ENCODE assay signal across 1 cellular context in the genomic region with DNA sequence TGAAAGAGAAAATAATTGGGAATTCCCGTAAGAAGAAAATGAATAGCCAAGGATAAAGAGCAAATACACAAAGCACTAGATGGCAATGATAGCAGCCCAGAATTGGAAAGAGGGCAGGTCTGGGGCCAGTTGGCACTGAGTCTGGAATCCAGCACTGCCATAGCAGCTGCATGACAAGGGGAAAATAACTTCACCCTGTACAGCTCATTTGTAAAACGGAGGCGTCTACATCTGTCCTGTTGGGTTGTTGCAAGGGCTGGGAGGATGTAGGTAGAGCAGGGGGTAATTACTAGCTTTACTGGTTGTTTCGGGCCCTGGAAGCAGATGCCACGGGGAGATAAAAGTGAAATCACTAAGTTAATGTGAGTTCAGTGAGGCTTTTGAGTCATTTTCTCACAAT.
TF ChIP-seq lines count a peak whose summit lies in the region.

No MANE protein-coding gene starts in this region.

TF ChIP-seq in IMR-90, 13 proteins besides CTCF, POLR2A, EP300 and RAD21 (continued from another document):
- TF ChIP-seq MAZ (IDR thresholded peaks at IDR 0.05; ENCODE audit: borderline replicate concordance, low read depth, low read length), result no peak
- no peak for TF ChIP-seq MXI1 (IDR thresholded peaks at IDR 0.05; ENCODE audit: borderline replicate concordance, low read depth, low read length)
- no peak for TF ChIP-seq NFE2L2 (IDR thresholded peaks at IDR 0.05; ENCODE audit: low read depth, low read length)
- TF ChIP-seq BHLHE40 (IDR thresholded peaks at IDR 0.05; ENCODE audit: low read depth, low read length), result no peak
- no peak for TF ChIP-seq RFX5 (IDR thresholded peaks at IDR 0.05; ENCODE audit: low read depth, low read length)
- TF ChIP-seq SMC3 (IDR thresholded peaks at IDR 0.05; ENCODE audit: low read depth, low read length), result no peak
